In the genomic region with DNA sequence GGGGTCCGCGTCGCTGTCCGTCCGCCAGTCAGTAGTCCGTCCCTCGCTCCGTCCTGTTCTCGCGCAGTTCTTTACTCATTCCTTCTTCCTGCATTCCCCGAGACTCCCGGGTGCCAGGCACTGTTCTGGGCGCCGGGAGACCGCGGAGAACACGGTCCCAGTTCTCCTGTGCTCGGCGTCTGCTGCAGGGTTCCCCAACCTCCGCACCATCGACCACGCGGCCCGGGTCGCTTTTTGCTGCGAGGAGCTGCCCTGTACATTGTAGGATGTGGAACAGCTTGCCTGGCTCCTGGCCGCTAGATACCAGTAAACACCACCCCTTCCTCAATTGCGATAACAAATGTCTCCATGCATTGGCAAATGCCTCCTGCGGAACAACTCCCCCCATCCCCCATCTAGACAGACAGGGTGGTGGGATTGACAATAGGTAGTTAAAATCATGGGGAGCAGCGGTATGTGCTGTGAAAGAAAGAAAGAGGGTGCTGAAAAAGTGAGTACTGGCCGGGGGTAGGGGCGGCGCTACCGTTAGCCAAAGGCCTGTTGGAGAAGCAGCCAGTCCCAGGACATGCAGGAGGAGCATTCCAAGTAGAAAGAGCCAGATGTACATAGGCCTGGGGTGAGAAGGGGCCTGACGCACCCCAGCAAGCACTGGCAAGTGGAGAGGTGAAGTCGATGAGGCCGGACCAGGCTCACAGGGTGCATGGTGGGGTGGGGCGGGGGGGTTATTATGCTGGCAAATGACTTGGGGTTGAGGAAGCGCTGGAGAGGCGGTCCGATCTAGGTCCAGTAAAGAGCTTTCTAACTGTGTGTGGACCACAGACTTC, we compare ENCODE assay signal across 8 cellular contexts. TPM values are rescaled to one million over a fixed set of nuclear protein-coding genes. Genes with fewer than 3 reads are reported as not detected.
DNase-seq lines count a peak whose midpoint lies in the region; ATAC-seq lines count a peak whose summit lies in the region.

No MANE protein-coding gene starts in this region.

- peaks cover 43% of the 10 kb centered on the region for H3K36me3 Mint-ChIP-seq in activated T-helper 2 cell treated with anti-CD3 and anti-CD28 coated beads, Interferon-gamma antibody, Interleukin-2, Interleukin-4, amounts not matched to agents 10 μg/mL and 5 μg/mL and 100 μg/mL, durations not matched to agents 14 hours and 24 hours and 36 hours (ENCODE audit: low read depth)

- no peaks in the 10 kb centered on the region for H3K27me3 ChIP-seq in BLaER1 treated with 17β-estradiol and CSF1 and Interleukin-3, amounts not matched to agents 10 nM and 100 nM
- no peaks in the 10 kb centered on the region for H3K27me3 ChIP-seq in HUES48 (ENCODE audit: control insufficient read depth, insufficient read depth, low read length)
- H3K27me3 ChIP-seq in right cardiac atrium (ENCODE audit: control insufficient read depth, insufficient read depth), result no peaks in the 10 kb centered on the region

- H3K27ac ChIP-seq in BLaER1 treated with 17β-estradiol and CSF1 and Interleukin-3, amounts not matched to agents 10 nM and 100 nM, result peak overlapping the region; percentile 79 to 91 (median 86)
- H3K27ac ChIP-seq in HUES48 (ENCODE audit: low read depth, low read length), result peak overlapping the region; percentile 88
- H3K27ac ChIP-seq in right cardiac atrium (ENCODE audit: low read length), result peak overlapping the region; percentile 6

- no peak for DNase-seq in activated T-helper 2 cell treated with anti-CD3 and anti-CD28 coated beads, Interferon-gamma antibody, Interleukin-2, Interleukin-4, amounts not matched to agents 10 μg/mL and 5 μg/mL and 100 μg/mL, durations not matched to agents 14 hours and 24 hours and 36 hours (ENCODE audit: low spot score)
- peak in 1 of 3 donors; percentile 37 for DNase-seq in right cardiac atrium
- no peak for DNase-seq in skeletal muscle cell (ENCODE audit: low read depth)
- no peak for DNase-seq in mesenteric fat pad (ENCODE audit: low spot score)
- DNase-seq in middle frontal gyrus (ENCODE audit: extremely low spot score, low spot score), result no peak

- ATAC-seq in right cardiac atrium (no peak), HG02610 (IDR thresholded peaks at IDR 0.05; ENCODE audit: unreplicated experiment) (no peak)

- H3K9ac ChIP-seq in BLaER1 treated with 17β-estradiol and CSF1 and Interleukin-3, amounts not matched to agents 10 nM and 100 nM, result peak overlapping the region; percentile 82 to 95 (median 90)
- peak overlapping the region; percentile 88 for H3K9ac ChIP-seq in HUES48 (ENCODE audit: low read depth, low read length)

- H3K4me2 ChIP-seq in BLaER1 treated with 17β-estradiol and CSF1 and Interleukin-3, amounts not matched to agents 10 nM and 100 nM, result peak overlapping the region; percentile 99 to 100 (median 100)

- peaks cover 63 to 69% (median 65%) of the 10 kb centered on the region in 10 experiments for H3K4me1 ChIP-seq in BLaER1 treated with 17β-estradiol and CSF1 and Interleukin-3, amounts not matched to agents 10 nM and 100 nM
- H3K4me1 ChIP-seq in HUES48 (ENCODE audit: control insufficient read depth, insufficient read depth, low read length) (peaks cover 22% of the 10 kb centered on the region), right cardiac atrium (ENCODE audit: control insufficient read depth, insufficient read depth, low read length) (peaks cover 13% of the 10 kb centered on the region)

- H3K27me3 Mint-ChIP-seq in activated T-helper 2 cell treated with anti-CD3 and anti-CD28 coated beads, Interferon-gamma antibody, Interleukin-2, Interleukin-4, amounts not matched to agents 10 μg/mL and 5 μg/mL and 100 μg/mL, durations not matched to agents 14 hours and 24 hours and 36 hours (ENCODE audit: low read depth), result no peaks in the 10 kb centered on the region

- WGBS in right cardiac atrium, result 7% methylated on average over 41 of the region's 41 CpGs

- H3K27ac Mint-ChIP-seq in activated T-helper 2 cell treated with anti-CD3 and anti-CD28 coated beads, Interferon-gamma antibody, Interleukin-2, Interleukin-4, amounts not matched to agents 10 μg/mL and 5 μg/mL and 100 μg/mL, durations not matched to agents 14 hours and 24 hours and 36 hours, result peak overlapping the region; percentile 87

- peak overlapping the region; percentile 79 to 97 (median 88) for H3K4me3 ChIP-seq in BLaER1 treated with 17β-estradiol and CSF1 and Interleukin-3, amounts not matched to agents 10 nM and 100 nM
- H3K4me3 ChIP-seq in HUES48 (ENCODE audit: low read depth, low read length), result peak overlapping the region; percentile 99
- H3K4me3 ChIP-seq in right cardiac atrium (ENCODE audit: low read length), result peak overlapping the region; percentile 83
- peak overlapping the region; percentile 88 for H3K4me3 ChIP-seq in skeletal muscle cell (ENCODE audit: low read depth, low read length)

- H4K20me1 ChIP-seq in BLaER1 treated with 17β-estradiol and CSF1 and Interleukin-3, amounts not matched to agents 10 nM and 100 nM, result peaks cover 81 to 91% (median 86%) of the 10 kb centered on the region in 11 experiments

- no peaks in the 10 kb centered on the region for H3K9me3 Mint-ChIP-seq in activated T-helper 2 cell treated with anti-CD3 and anti-CD28 coated beads, Interferon-gamma antibody, Interleukin-2, Interleukin-4, amounts not matched to agents 10 μg/mL and 5 μg/mL and 100 μg/mL, durations not matched to agents 14 hours and 24 hours and 36 hours

- H3K9me3 ChIP-seq in BLaER1 treated with 17β-estradiol and CSF1 and Interleukin-3, amounts not matched to agents 10 nM and 100 nM (replicated peaks in 1 of 11), result peaks cover 0 to 4% (median 0%) of the 10 kb centered on the region in 11 experiments; a peak in 1 of 22 replicates
- H3K9me3 ChIP-seq in HUES48 (ENCODE audit: control insufficient read depth, insufficient read depth, low read length) (no peaks in the 10 kb centered on the region), right cardiac atrium (ENCODE audit: control insufficient read depth, low read length) (no peaks in the 10 kb centered on the region)

- intact Hi-C loops in activated T-helper 2 cell treated with anti-CD3 and anti-CD28 coated beads, Interferon-gamma antibody, Interleukin-2, Interleukin-4, amounts not matched to agents 10 μg/mL and 5 μg/mL and 100 μg/mL, durations not matched to agents 14 hours and 24 hours and 36 hours (cut with micrococcal nuclease), result loop anchor here (10.0 kb wide), 1 partner anchor 359 kb away; a partner anchor contains a TSS
- intact Hi-C loops in right cardiac atrium (cut with DNase I), result loop anchor here in 1 of 4 donors (10.0 kb wide), 1 partner anchor 49 kb away; a partner anchor contains a TSS

- peaks cover 27 to 47% (median 42%) of the 10 kb centered on the region in 11 experiments for H3K36me3 ChIP-seq in BLaER1 treated with 17β-estradiol and CSF1 and Interleukin-3, amounts not matched to agents 10 nM and 100 nM
- peaks cover 39% of the 10 kb centered on the region for H3K36me3 ChIP-seq in HUES48 (ENCODE audit: control insufficient read depth, insufficient read depth, low read length)

- peak overlapping the region; percentile 92 for H3K4me3 Mint-ChIP-seq in activated T-helper 2 cell treated with anti-CD3 and anti-CD28 coated beads, Interferon-gamma antibody, Interleukin-2, Interleukin-4, amounts not matched to agents 10 μg/mL and 5 μg/mL and 100 μg/mL, durations not matched to agents 14 hours and 24 hours and 36 hours (ENCODE audit: low read depth)

- H3K4me1 Mint-ChIP-seq in activated T-helper 2 cell treated with anti-CD3 and anti-CD28 coated beads, Interferon-gamma antibody, Interleukin-2, Interleukin-4, amounts not matched to agents 10 μg/mL and 5 μg/mL and 100 μg/mL, durations not matched to agents 14 hours and 24 hours and 36 hours (ENCODE audit: low read depth), result peaks cover 17% of the 10 kb centered on the region

RNA-seq across cellular contexts. Expression of a gene that starts 0.7 kb away (rescaled TPM):
- 69.8 and 70.7 TPM in 2 replicates for total RNA-seq in activated T-helper 2 cell treated with anti-CD3 and anti-CD28 coated beads, Interferon-gamma antibody, Interleukin-2, Interleukin-4, amounts not matched to agents 10 μg/mL and 5 μg/mL and 100 μg/mL, durations not matched to agents 14 hours and 24 hours and 36 hours
- total RNA-seq in right cardiac atrium (10 to 100 TPM; 26.1 to 39.2 (median 33.0) TPM), mesenteric fat pad (63.5 TPM)
- 17.7 TPM for polyA plus RNA-seq in right cardiac atrium

RNA-seq across cellular contexts. Expression of a gene that starts 7.8 kb away (rescaled TPM):
- 0.46 and 0.59 TPM in 2 replicates for total RNA-seq in activated T-helper 2 cell treated with anti-CD3 and anti-CD28 coated beads, Interferon-gamma antibody, Interleukin-2, Interleukin-4, amounts not matched to agents 10 μg/mL and 5 μg/mL and 100 μg/mL, durations not matched to agents 14 hours and 24 hours and 36 hours
- under 1 TPM in 3 of 4 donors, not detected in 1; 0.24 to 0.89 (median 0.88) TPM for total RNA-seq in right cardiac atrium
- polyA plus RNA-seq in right cardiac atrium, result 0.95 TPM
- total RNA-seq in mesenteric fat pad, result not detected

RNA-seq across cellular contexts. Expression of a gene that starts 20.5 kb away (rescaled TPM):
- total RNA-seq in activated T-helper 2 cell treated with anti-CD3 and anti-CD28 coated beads, Interferon-gamma antibody, Interleukin-2, Interleukin-4, amounts not matched to agents 10 μg/mL and 5 μg/mL and 100 μg/mL, durations not matched to agents 14 hours and 24 hours and 36 hours, result 86.9 and 94.4 TPM in 2 replicates
- total RNA-seq in right cardiac atrium (100 to 1,000 TPM in 2 of 4 donors, 10 to 100 TPM in 2; 95.9 to 111 (median 99.1) TPM), mesenteric fat pad (99.4 TPM)
- polyA plus RNA-seq in right cardiac atrium, result 98.4 TPM

RNA-seq across cellular contexts. Expression of a gene that starts 40.2 kb away (rescaled TPM):
- 0.48 and 1.0 TPM in 2 replicates for total RNA-seq in activated T-helper 2 cell treated with anti-CD3 and anti-CD28 coated beads, Interferon-gamma antibody, Interleukin-2, Interleukin-4, amounts not matched to agents 10 μg/mL and 5 μg/mL and 100 μg/mL, durations not matched to agents 14 hours and 24 hours and 36 hours
- 10 to 100 TPM in 3 of 4 donors, 1 to 10 TPM in 1; 9.3 to 26.5 (median 12.3) TPM for total RNA-seq in right cardiac atrium
- 9.7 TPM for polyA plus RNA-seq in right cardiac atrium
- 0.06 TPM for total RNA-seq in mesenteric fat pad

RNA-seq across cellular contexts. Expression of a gene that starts 49.0 kb away (rescaled TPM):
- 54.3 and 56.4 TPM in 2 replicates for total RNA-seq in activated T-helper 2 cell treated with anti-CD3 and anti-CD28 coated beads, Interferon-gamma antibody, Interleukin-2, Interleukin-4, amounts not matched to agents 10 μg/mL and 5 μg/mL and 100 μg/mL, durations not matched to agents 14 hours and 24 hours and 36 hours
- total RNA-seq in right cardiac atrium, result 10 to 100 TPM; 24.2 to 29.3 (median 27.0) TPM
- polyA plus RNA-seq in right cardiac atrium, result 33.3 TPM
- total RNA-seq in mesenteric fat pad, result 21.9 TPM

Comparison
In these comparisons a context has a peak if more than half of its experiments do, and no peak if none do; other contexts are left out.
1. H3K27ac ChIP-seq: peak in every context shown above with its lines; median percentile 88 in HUES48; 86 in BLaER1 treated with 17β-estradiol and CSF1 and Interleukin-3, amounts not matched to agents 10 nM and 100 nM; 6 in right cardiac atrium.